Comparison of ENCODE assay signal across 20 cellular contexts in genomic region chr19:43460362-43461016, GRCh38. TPM values are rescaled to one million over a fixed set of nuclear protein-coding genes. Genes with fewer than 3 reads are reported as not detected.
DNase-seq lines count a peak whose midpoint lies in the region; ATAC-seq and TF ChIP-seq lines count a peak whose summit lies in the region.
"Had no signal": no experiment of that assay in that cellular context is flagged by ENCODE, and none has a peak within 500 bp of the region (broad histone marks: within the 10 kb centered on the region; RNA-seq: fewer than 3 reads in every experiment).

No MANE protein-coding gene starts in this region.

- no peak overlapping the region for H3K4me3 ChIP-seq in CD4-positive, CD25-positive, alpha-beta regulatory T cell (ENCODE audit: low read depth, low read length)
- H3K4me3 ChIP-seq in HEK293 (ENCODE audit: low read depth, low read length) (no peak overlapping the region), prostate gland (no peak overlapping the region), psoas muscle (no peak overlapping the region)
- H3K4me3 ChIP-seq: HAP-1 had no signal

- intact Hi-C loops in prostate gland (cut with DNase I): loop anchor here (5.0 kb wide), 1 partner anchor 42 kb away; the partner anchor contains the start of gene PHLDB3
- intact Hi-C loops in psoas muscle (cut with DNase I): loop anchor here in 1 of 2 donors (5.0 kb wide), 1 partner anchor 42 kb away; the partner anchor contains the start of gene PHLDB3

- H3K27me3 ChIP-seq in CD4-positive, CD25-positive, alpha-beta regulatory T cell (ENCODE audit: control insufficient read depth, insufficient read depth, low read length): no peaks in the 10 kb centered on the region
- H3K27me3 ChIP-seq in prostate gland (replicated peaks; ENCODE audit: insufficient read depth) (no peaks in the 10 kb centered on the region), psoas muscle (ENCODE audit: insufficient read depth in 3 of 3, low read length in 2 of 3) (peaks cover 0 to 7% (median 2%) of the 10 kb centered on the region in 3 donors)

- no peaks in the 10 kb centered on the region for H3K9me3 ChIP-seq in CD4-positive, CD25-positive, alpha-beta regulatory T cell (ENCODE audit: control insufficient read depth in 2 of 2, low read length in 2 of 2)
- no peaks in the 10 kb centered on the region for H3K9me3 ChIP-seq in HEK293 (ENCODE audit: control insufficient read depth, insufficient read depth, low read depth, low read length)
- no peaks in the 10 kb centered on the region for H3K9me3 ChIP-seq in prostate gland
- no peaks in the 10 kb centered on the region for H3K9me3 ChIP-seq in psoas muscle
- H3K9me3 ChIP-seq: HAP-1 had no signal

- CTCF ChIA-PET in HEK293 (lab: Yijun Ruan, JAX): interaction anchor here (1.0 to 12.2 kb wide), 6 partner anchors 14 to 60 kb away, joined by 3 to 180 read pairs (median 8); no protein-coding TSS in a partner anchor

- H3K4me1 Mint-ChIP-seq in CD4-positive, CD25-positive, alpha-beta regulatory T cell: peaks cover 5 to 40% (median 10%) of the 10 kb centered on the region in 4 donors
- peaks cover 24% of the 10 kb centered on the region for H3K4me1 Mint-ChIP-seq in central memory CD8-positive, alpha-beta T cell
- H3K4me1 Mint-ChIP-seq in neural crest cell: peaks cover 11% of the 10 kb centered on the region

- peaks cover 10% of the 10 kb centered on the region for H3K36me3 Mint-ChIP-seq in CD4-positive, CD25-positive, alpha-beta regulatory T cell
- H3K36me3 Mint-ChIP-seq in central memory CD8-positive, alpha-beta T cell (ENCODE audit: insufficient read depth): peaks cover 6% of the 10 kb centered on the region
- H3K36me3 Mint-ChIP-seq in neural crest cell (ENCODE audit: low read depth): no peaks in the 10 kb centered on the region

- peak overlapping the region in 2 of 3 donors; percentile 48 to 99 for H3K27ac Mint-ChIP-seq in CD4-positive, CD25-positive, alpha-beta regulatory T cell
- peak overlapping the region; percentile 53 for H3K27ac Mint-ChIP-seq in central memory CD8-positive, alpha-beta T cell (ENCODE audit: low read depth)
- H3K27ac Mint-ChIP-seq in neural crest cell (ENCODE audit: unreplicated experiment): no peak overlapping the region
- H3K27ac Mint-ChIP-seq: IgD-negative memory B cell had no signal

- H3K9me3 Mint-ChIP-seq in CD4-positive, CD25-positive, alpha-beta regulatory T cell: no peaks in the 10 kb centered on the region
- H3K9me3 Mint-ChIP-seq in central memory CD8-positive, alpha-beta T cell: no peaks in the 10 kb centered on the region
- H3K9me3 Mint-ChIP-seq in neural crest cell: no peaks in the 10 kb centered on the region
- H3K9me3 Mint-ChIP-seq: IgD-negative memory B cell had no signal

- H3K27ac ChIP-seq in CD4-positive, CD25-positive, alpha-beta regulatory T cell (ENCODE audit: insufficient read depth, low read length, poor library complexity, severe bottlenecking): no peak overlapping the region
- H3K27ac ChIP-seq in HEK293 (ENCODE audit: extremely low read depth, low read depth, low read length) (no peak overlapping the region), prostate gland (no peak overlapping the region), psoas muscle (no peak overlapping the region)
- H3K27ac ChIP-seq: C4-2B had no signal

- peaks cover 16% of the 10 kb centered on the region for H3K4me1 ChIP-seq in CD4-positive, CD25-positive, alpha-beta regulatory T cell (ENCODE audit: control insufficient read depth, insufficient read depth, low read length, poor library complexity, severe bottlenecking)
- H3K4me1 ChIP-seq in HEK293 (ENCODE audit: control insufficient read depth, insufficient read depth, low read length) (peaks cover 5% of the 10 kb centered on the region; the same call in 1 of the 2 replicates), prostate gland (replicated peaks) (peaks cover 3% of the 10 kb centered on the region), psoas muscle (peaks cover 3% of the 10 kb centered on the region)

- WGBS in prostate gland: 74% methylated on average over 16 of the region's 16 CpGs
- WGBS in psoas muscle, 3 donors: 59 to 63% (median 59%) methylated on average over 16 of the region's 16 CpGs

- no peak for TF ChIP-seq CTCF in HEK293 (tag by site-specific recombination; IDR thresholded peaks at IDR 0.05)
- TF ChIP-seq CTCF in neural crest cell (conservative IDR thresholded peaks at IDR 0.05): no peak
- no peak for TF ChIP-seq CTCF in prostate gland (IDR thresholded peaks at IDR 0.05)
- TF ChIP-seq CTCF in psoas muscle (IDR thresholded peaks at IDR 0.05): no peak

- no peaks in the 10 kb centered on the region for H3K36me3 ChIP-seq in CD4-positive, CD25-positive, alpha-beta regulatory T cell (ENCODE audit: control insufficient read depth, insufficient read depth, low read length)
- H3K36me3 ChIP-seq in HEK293 (ENCODE audit: control insufficient read depth in 2 of 2, insufficient read depth in 1 of 2, low read length in 2 of 2) (no peaks in the 10 kb centered on the region; a peak in 1 of 3 replicates), prostate gland (no peaks in the 10 kb centered on the region), psoas muscle (ENCODE audit: insufficient read depth in 1 of 2, low read depth in 1 of 2) (no peaks in the 10 kb centered on the region)
- H3K36me3 ChIP-seq: HAP-1 had no signal

- ATAC-seq in CD4-positive, CD25-positive, alpha-beta regulatory T cell (ENCODE audit: low read depth in 2 of 2): no peak
- no peak for ATAC-seq in central memory CD8-positive, alpha-beta T cell (replicated peaks; ENCODE audit: extremely low read depth, poor library complexity, severe bottlenecking)
- ATAC-seq in psoas muscle (no peak), GM19351 (IDR thresholded peaks at IDR 0.05; ENCODE audit: unreplicated experiment) (no peak)

- DNase-seq in CD4-positive, CD25-positive, alpha-beta regulatory T cell: no peak
- no peak for DNase-seq in central memory CD8-positive, alpha-beta T cell (ENCODE audit: low spot score in 2 of 2)
- no peak for DNase-seq in neural crest cell (ENCODE audit: low read depth, low spot score)
- DNase-seq in prostate gland (ENCODE audit: low spot score): no peak
- no peak for DNase-seq in psoas muscle
- DNase-seq: NCI-H1105 treated with DMSO at 0.1 percent for 48 hours, NCI-H187, NCI-H226, NCI-H526, SIG-M5 had no signal

- peak overlapping the region in 2 of 4 donors; percentile 62 to 69 for H3K4me3 Mint-ChIP-seq in CD4-positive, CD25-positive, alpha-beta regulatory T cell
- H3K4me3 Mint-ChIP-seq in central memory CD8-positive, alpha-beta T cell: no peak overlapping the region
- H3K4me3 Mint-ChIP-seq in neural crest cell: peak overlapping the region; percentile 8
- H3K4me3 Mint-ChIP-seq: IgD-negative memory B cell had no signal

- H3K27me3 Mint-ChIP-seq in CD4-positive, CD25-positive, alpha-beta regulatory T cell: peaks cover 6% of the 10 kb centered on the region
- H3K27me3 Mint-ChIP-seq in central memory CD8-positive, alpha-beta T cell: no peaks in the 10 kb centered on the region
- H3K27me3 Mint-ChIP-seq in neural crest cell (ENCODE audit: low read depth): peaks cover 58% of the 10 kb centered on the region

- no peak for TF ChIP-seq POLR2A in prostate gland (IDR thresholded peaks at IDR 0.05)

- POLR2A ChIA-PET in HEK293 (lab: Yijun Ruan, JAX): interaction anchor here (0.6 to 1.7 kb wide), 3 partner anchors 12 to 135 kb away, joined by 3 to 9 read pairs (median 7); partner anchors contain the start of genes IRGQ and PHLDB3

TF ChIP-seq in HEK293, 187 proteins besides CTCF, POLR2A, EP300 and RAD21 (continues in another document):
- TF ChIP-seq ZNF248 (tag by site-specific recombination; IDR thresholded peaks at IDR 0.05): no peak
- no peak for TF ChIP-seq ZSCAN4 (tag by site-specific recombination; IDR thresholded peaks at IDR 0.05)
- no peak for TF ChIP-seq ZNF311 (tag by site-specific recombination; IDR thresholded peaks at IDR 0.05; ENCODE audit: borderline replicate concordance)

RNA-seq across cellular contexts. Expression of gene LYPD3, which starts 4.9 kb away (rescaled TPM):
- total RNA-seq in CD4-positive, CD25-positive, alpha-beta regulatory T cell: 12.7 TPM
- 1 to 10 TPM; 1.8 to 6.5 (median 4.3) TPM for polyA plus RNA-seq in CD4-positive, CD25-positive, alpha-beta regulatory T cell
- total RNA-seq in neural crest cell (0.50 and 0.89 TPM in 2 replicates), prostate gland (10 to 100 TPM in 1 of 2 donors, 1 to 10 TPM in 1; 9.8 to 27.6 TPM), psoas muscle (not detected)
- polyA plus RNA-seq in psoas muscle: under 1 TPM in 2 of 3 donors, not detected in 1; 0.12 to 0.26 TPM
- total RNA-seq: HT1080, OCI-LY7 had no signal

RNA-seq across cellular contexts. Expression of gene PHLDB3, which starts 44.1 kb away (rescaled TPM):
- 64.1 TPM for total RNA-seq in CD4-positive, CD25-positive, alpha-beta regulatory T cell
- polyA plus RNA-seq in CD4-positive, CD25-positive, alpha-beta regulatory T cell: 1 to 10 TPM; 1.5 to 4.4 (median 3.6) TPM
- total RNA-seq in neural crest cell: 13.3 and 14.3 TPM in 2 replicates
- total RNA-seq in prostate gland: 10 to 100 TPM; 43.5 to 54.5 TPM
- total RNA-seq in psoas muscle: 1 to 10 TPM; 3.1 to 5.7 (median 4.5) TPM
- 1 to 10 TPM; 2.0 to 4.7 (median 3.2) TPM for polyA plus RNA-seq in psoas muscle

RNA-seq across cellular contexts. Expression of gene TEX101, which starts 45.8 kb away (rescaled TPM):
- not detected for total RNA-seq in CD4-positive, CD25-positive, alpha-beta regulatory T cell
- not detected for polyA plus RNA-seq in CD4-positive, CD25-positive, alpha-beta regulatory T cell
- total RNA-seq in neural crest cell (not detected in 2 replicates), prostate gland (10 to 100 TPM in 1 of 2 donors, not detected in 1; 26.0 TPM), psoas muscle (not detected)
- polyA plus RNA-seq in psoas muscle: not detected
- total RNA-seq: A673, HT1080, LHCN-M2, OCI-LY7, RPMI7951 had no signal
- polyA plus RNA-seq: IgD-negative memory B cell had no signal
